8 cellular contexts compared by ENCODE assay signal in genomic region chr1:211577277-211577825, GRCh38. TPM values are rescaled to one million over a fixed set of nuclear protein-coding genes. Genes with fewer than 3 reads are reported as not detected.
DNase-seq lines count a peak whose midpoint lies in the region; ATAC-seq and TF ChIP-seq lines count a peak whose summit lies in the region.

No MANE protein-coding gene starts in this region.

- H3K4me3 ChIP-seq in WERI-Rb-1 (ENCODE audit: low read depth, low read length): peak overlapping the region; percentile 83
- H3K4me3 ChIP-seq in right cardiac atrium (ENCODE audit: low read length): peak overlapping the region; percentile 80

- peaks cover 29% of the 10 kb centered on the region for H3K4me1 Mint-ChIP-seq in stimulated activated effector memory CD8-positive, alpha-beta T cell treated with anti-CD3 and anti-CD28 coated beads, Interleukin-12 subunit alpha, Interleukin-12 subunit beta, amount 100 ng/mL, for 72 hours

- H3K27ac ChIP-seq in WERI-Rb-1 (peak overlapping the region; percentile 84), right cardiac atrium (ENCODE audit: low read length) (peak overlapping the region; percentile 11)

- H3K27ac Mint-ChIP-seq in stimulated activated effector memory CD8-positive, alpha-beta T cell treated with anti-CD3 and anti-CD28 coated beads, Interleukin-12 subunit alpha, Interleukin-12 subunit beta, amount 100 ng/mL, for 72 hours: peak overlapping the region; percentile 6

- peaks cover 30% of the 10 kb centered on the region for H3K36me3 ChIP-seq in WERI-Rb-1

- no peaks in the 10 kb centered on the region for H3K9me3 Mint-ChIP-seq in stimulated activated effector memory CD8-positive, alpha-beta T cell treated with anti-CD3 and anti-CD28 coated beads, Interleukin-12 subunit alpha, Interleukin-12 subunit beta, amount 100 ng/mL, for 72 hours

- peaks cover 19% of the 10 kb centered on the region for H3K36me3 Mint-ChIP-seq in stimulated activated effector memory CD8-positive, alpha-beta T cell treated with anti-CD3 and anti-CD28 coated beads, Interleukin-12 subunit alpha, Interleukin-12 subunit beta, amount 100 ng/mL, for 72 hours

- H3K4me3 Mint-ChIP-seq in stimulated activated effector memory CD8-positive, alpha-beta T cell treated with anti-CD3 and anti-CD28 coated beads, Interleukin-12 subunit alpha, Interleukin-12 subunit beta, amount 100 ng/mL, for 72 hours: peak overlapping the region; percentile 80

- ATAC-seq in right cardiac atrium (no peak), HG03565 (IDR thresholded peaks at IDR 0.05; ENCODE audit: unreplicated experiment) (no peak)
- no peak for ATAC-seq in stimulated activated effector memory CD8-positive, alpha-beta T cell treated with anti-CD3 and anti-CD28 coated beads, Interleukin-12 subunit alpha, Interleukin-12 subunit beta, amount 100 ng/mL, for 72 hours

- DNase-seq in DMS 273 (lab: John Stamatoyannopoulos, UW; ENCODE audit: unreplicated experiment): peak; percentile 64
- DNase-seq in DMS 273 treated with DMSO at 0.1 percent for 48 hours (lab: John Stamatoyannopoulos, UW): no peak
- DNase-seq in WERI-Rb-1: no peak
- DNase-seq in right cardiac atrium: no peak
- no peak for DNase-seq in stimulated activated effector memory CD8-positive, alpha-beta T cell treated with anti-CD3 and anti-CD28 coated beads, Interleukin-12 subunit alpha, Interleukin-12 subunit beta, amount 100 ng/mL, for 72 hours (ENCODE audit: low spot score in 2 of 2)
- no peak for DNase-seq in stimulated activated CD4-positive, alpha-beta T cell treated with anti-CD3 and anti-CD28 coated beads, Interleukin-12 subunit alpha, Interleukin-12 subunit beta, amount 100 ng/mL, for 4 hours
- DNase-seq in GF-D8 (lab: John Stamatoyannopoulos, UW): no peak

- H3K4me1 ChIP-seq in right cardiac atrium (ENCODE audit: control insufficient read depth, insufficient read depth, low read length): peaks cover 4% of the 10 kb centered on the region

- H3K27me3 ChIP-seq in WERI-Rb-1 (ENCODE audit: insufficient read depth, low read depth, severe bottlenecking) (no peaks in the 10 kb centered on the region), right cardiac atrium (ENCODE audit: control insufficient read depth, insufficient read depth) (no peaks in the 10 kb centered on the region)

- no peak for TF ChIP-seq CTCF in WERI-Rb-1 (IDR thresholded peaks at IDR 0.05; ENCODE audit: low read depth, low read length)

- H3K9me3 ChIP-seq in WERI-Rb-1 (ENCODE audit: severe bottlenecking) (no peaks in the 10 kb centered on the region), right cardiac atrium (ENCODE audit: control insufficient read depth, low read length) (no peaks in the 10 kb centered on the region)

- intact Hi-C loops in right cardiac atrium (cut with DNase I): loop anchor here (1.0 to 10.0 kb wide), 7 partner anchors 55 to 80 kb away; no protein-coding TSS in a partner anchor

- WGBS in right cardiac atrium: under 1% methylated on average over 13 of the region's 13 CpGs

RNA-seq across cellular contexts. Expression of gene SLC30A1, which starts 1.6 kb away (rescaled TPM):
- 10 to 100 TPM; 14.5 to 19.2 (median 14.8) TPM for total RNA-seq in right cardiac atrium
- 6.0 TPM for polyA plus RNA-seq in right cardiac atrium
